Comparison of ENCODE assay signal across 1 cellular context in genomic region chr16:65947951-65948350, GRCh38.
TF ChIP-seq lines count a peak whose summit lies in the region.

No MANE protein-coding gene starts in this region.

TF ChIP-seq in SK-N-SH, 30 proteins besides CTCF, POLR2A, EP300 and RAD21 (continued from another document):
- TF ChIP-seq REST (IDR thresholded peaks at IDR 0.05; ENCODE audit: low read depth, low read length) = no peak
- TF ChIP-seq FOXM1 (IDR thresholded peaks at IDR 0.05; ENCODE audit: low read depth) = no peak
- TF ChIP-seq SMC3 (IDR thresholded peaks at IDR 0.05; ENCODE audit: low read depth, low read length) = no peak
- no peak for TF ChIP-seq TEAD4 (IDR thresholded peaks at IDR 0.05; ENCODE audit: borderline replicate concordance, insufficient read depth)
- no peak for TF ChIP-seq NFIC (IDR thresholded peaks at IDR 0.05; ENCODE audit: borderline replicate concordance)
- no peak for TF ChIP-seq PBX3 (IDR thresholded peaks at IDR 0.05)
- no peak for TF ChIP-seq SIN3A (IDR thresholded peaks at IDR 0.05; ENCODE audit: borderline replicate concordance, low read depth, low read length)
- TF ChIP-seq JUND (IDR thresholded peaks at IDR 0.05) = no peak
- TF ChIP-seq YY1 (IDR thresholded peaks at IDR 0.05; ENCODE audit: low read depth) = no peak
- no peak for TF ChIP-seq CHD2 (IDR thresholded peaks at IDR 0.05; ENCODE audit: low read length, partially characterized antibody)
- no peak for TF ChIP-seq MEF2A (IDR thresholded peaks at IDR 0.05; ENCODE audit: borderline replicate concordance, low read depth)
- TF ChIP-seq NRF1 (IDR thresholded peaks at IDR 0.05; ENCODE audit: low read depth, low read length) = no peak
